In the genomic region with DNA sequence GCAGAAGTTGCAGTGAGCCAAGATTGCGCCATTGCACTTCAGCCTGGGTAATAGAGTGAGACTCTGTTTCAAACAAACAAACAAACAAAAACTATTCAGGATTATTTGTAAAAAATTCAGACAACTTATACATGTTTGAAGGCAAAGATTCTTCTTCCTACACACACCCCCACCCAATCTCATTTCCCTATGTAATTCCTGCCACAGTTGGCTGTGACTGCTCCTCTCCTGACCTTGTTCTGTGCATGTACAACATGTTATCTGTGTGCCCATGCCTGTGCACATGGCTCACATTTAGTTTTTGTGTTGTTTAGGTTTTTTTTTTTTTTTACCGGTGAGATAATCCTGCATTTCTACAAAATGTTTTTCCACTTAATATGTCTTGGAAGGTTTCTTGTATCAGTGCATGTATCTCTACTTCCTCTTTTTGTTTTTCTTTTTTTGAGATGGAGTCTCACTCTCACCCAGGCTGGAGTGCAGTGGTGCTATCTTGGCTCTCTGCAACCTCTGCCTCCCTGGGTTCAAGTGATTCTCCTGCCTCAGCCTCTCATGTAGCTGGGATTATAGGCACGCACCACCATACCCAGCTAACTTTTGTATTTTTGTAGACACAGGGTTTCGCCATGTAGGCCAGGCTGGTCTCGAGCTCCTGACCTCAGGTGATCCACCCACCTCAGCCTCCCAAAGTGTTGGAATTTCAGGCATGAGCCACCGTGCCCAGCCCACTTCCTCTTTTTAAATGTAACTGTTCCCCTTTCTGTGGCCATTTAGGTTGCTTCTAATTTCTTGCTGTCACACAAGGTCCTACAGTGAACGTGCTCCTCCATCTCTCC, we compare ENCODE assay signal across 14 cellular contexts. TPM values are rescaled to one million over a fixed set of nuclear protein-coding genes. Genes with fewer than 3 reads are reported as not detected.
DNase-seq lines count a peak whose midpoint lies in the region; ATAC-seq, FAIRE-seq and TF ChIP-seq lines count a peak whose summit lies in the region.
"Had no signal": no experiment of that assay in that cellular context is flagged by ENCODE, and none has a peak within 500 bp of the region (broad histone marks: within the 10 kb centered on the region; RNA-seq: fewer than 3 reads in every experiment).

No MANE protein-coding gene starts in this region.

- ATAC-seq in A549 (no peak), HCT116 (peak; percentile 21), gastrocnemius medialis (no peak)
- no peak for ATAC-seq in stimulated activated effector memory CD8-positive, alpha-beta T cell treated with anti-CD3 and anti-CD28 coated beads, Interleukin-12 subunit alpha, Interleukin-12 subunit beta, amount 100 ng/mL, for 72 hours

- H3K27me3 ChIP-seq in HCT116 (ENCODE audit: insufficient read depth, low read length) (no peaks in the 10 kb centered on the region), endodermal cell (ENCODE audit: control insufficient read depth, insufficient read depth, low read length, poor library complexity, severe bottlenecking) (no peaks in the 10 kb centered on the region), gastrocnemius medialis (no peaks in the 10 kb centered on the region)
- H3K27me3 ChIP-seq: esophagus squamous epithelium, SJCRH30 had no signal

- H3K9me2 ChIP-seq in HCT116 (ENCODE audit: insufficient read depth), result no peaks in the 10 kb centered on the region

- no peaks in the 10 kb centered on the region for H4K20me1 ChIP-seq in HCT116 (ENCODE audit: insufficient read depth)

- no peak overlapping the region for H3K4me3 ChIP-seq in A549
- no peak overlapping the region for H3K4me3 ChIP-seq in HCT116 (replicated peaks in 1 of 2; ENCODE audit: low read depth in 1 of 2, low read length in 2 of 2)
- no peak overlapping the region for H3K4me3 ChIP-seq in endodermal cell (ENCODE audit: low read length)
- no peak overlapping the region for H3K4me3 ChIP-seq in gastrocnemius medialis
- H3K4me3 ChIP-seq: esophagus squamous epithelium, SJCRH30 had no signal

- intact Hi-C loops in HCT116 (cut with micrococcal nuclease) (no loop called here), gastrocnemius medialis (cut with DNase I; ENCODE audit: low total_unique reads) (no loop called here)

- no peak for FAIRE-seq in A549 (lab: Jason Lieb, UNC)

- no peaks in the 10 kb centered on the region for H3K27me3 Mint-ChIP-seq in endodermal cell (ENCODE audit: insufficient read depth)
- H3K27me3 Mint-ChIP-seq: central memory CD8-positive, alpha-beta T cell had no signal

- TF ChIP-seq RAD21 in A549 (conservative IDR thresholded peaks at IDR 0.05 in 1 of 2, IDR thresholded peaks at IDR 0.05 in 1 of 2), result no peak
- TF ChIP-seq RAD21 in HCT116 (IDR thresholded peaks at IDR 0.05; ENCODE audit: low read depth), result no peak

- no peaks in the 10 kb centered on the region for H3K9me3 ChIP-seq in A549
- H3K9me3 ChIP-seq in HCT116 (ENCODE audit: control insufficient read depth in 1 of 2, insufficient read depth in 1 of 2, low read depth in 1 of 2, low read length in 2 of 2), result no peaks in the 10 kb centered on the region
- no peaks in the 10 kb centered on the region for H3K9me3 ChIP-seq in endodermal cell (ENCODE audit: control insufficient read depth, low read length)
- no peaks in the 10 kb centered on the region for H3K9me3 ChIP-seq in gastrocnemius medialis
- H3K9me3 ChIP-seq: esophagus squamous epithelium, SJCRH30 had no signal

- POLR2A ChIA-PET in A549 (lab: Yijun Ruan, JAX), result no interaction called here
- POLR2A ChIA-PET in HCT116 (lab: Charles Lee), result no interaction called here

- H3K4me3 Mint-ChIP-seq in endodermal cell, result no peak overlapping the region
- no peak overlapping the region for H3K4me3 Mint-ChIP-seq in stimulated activated effector memory CD8-positive, alpha-beta T cell treated with anti-CD3 and anti-CD28 coated beads, Interleukin-12 subunit alpha, Interleukin-12 subunit beta, amount 100 ng/mL, for 72 hours
- H3K4me3 Mint-ChIP-seq: activated naive CD4-positive, alpha-beta T cell treated with anti-CD3 and anti-CD28 coated beads for 36 hours; central memory CD8-positive, alpha-beta T cell had no signal

- H3K36me3 ChIP-seq in HCT116 (ENCODE audit: control insufficient read depth in 1 of 2, insufficient read depth in 2 of 2, low read length in 2 of 2), result no peaks in the 10 kb centered on the region
- no peaks in the 10 kb centered on the region for H3K36me3 ChIP-seq in endodermal cell (ENCODE audit: control insufficient read depth, insufficient read depth, low read length)
- no peaks in the 10 kb centered on the region for H3K36me3 ChIP-seq in gastrocnemius medialis
- H3K36me3 ChIP-seq: esophagus squamous epithelium, SJCRH30 had no signal

- peaks cover 21% of the 10 kb centered on the region for H3K4me1 Mint-ChIP-seq in endodermal cell
- H3K4me1 Mint-ChIP-seq in stimulated activated effector memory CD8-positive, alpha-beta T cell treated with anti-CD3 and anti-CD28 coated beads, Interleukin-12 subunit alpha, Interleukin-12 subunit beta, amount 100 ng/mL, for 72 hours, result peaks cover 4% of the 10 kb centered on the region
- H3K4me1 Mint-ChIP-seq: central memory CD8-positive, alpha-beta T cell had no signal

- RAD21 ChIA-PET in HCT116 (lab: Charles Lee; ENCODE audit: low non-redundant PET in 1 of 2, low total read pairs in 2 of 2, uncharacterized antibody in 2 of 2, unreplicated experiment in 2 of 2), result no interaction called here

- CTCF ChIA-PET in A549 (lab: Yijun Ruan, JAX), result interaction anchor here (0.6 to 1.6 kb wide), 4 partner anchors 42 to 248 kb away, joined by 3 to 5 read pairs (median 4); no protein-coding TSS in a partner anchor
- CTCF ChIA-PET in HCT116 (lab: Charles Lee), result interaction anchor here (1.2 kb wide), 1 partner anchor 9 kb away, joined by 3 read pairs; the partner anchor contains the start of gene CFAP251

- no peak for TF ChIP-seq EP300 in A549 (IDR thresholded peaks at IDR 0.05)

- WGBS in A549 (ENCODE audit: missing lambda C conversion rate), result 76% methylated on average over 7 of the region's 7 CpGs
- 76 to 81% methylated on average over 6 of the region's 7 CpGs for WGBS in endodermal cell (ENCODE audit: insufficient coverage in 1 of 2, insufficient read length in 1 of 2), 2 experiments

- no peak overlapping the region for H3K27ac Mint-ChIP-seq in endodermal cell
- no peak overlapping the region for H3K27ac Mint-ChIP-seq in stimulated activated effector memory CD8-positive, alpha-beta T cell treated with anti-CD3 and anti-CD28 coated beads, Interleukin-12 subunit alpha, Interleukin-12 subunit beta, amount 100 ng/mL, for 72 hours
- H3K27ac Mint-ChIP-seq: activated naive CD4-positive, alpha-beta T cell treated with anti-CD3 and anti-CD28 coated beads for 36 hours had no signal

- H3K4me1 ChIP-seq in A549 (peaks cover 29% of the 10 kb centered on the region), HCT116 (ENCODE audit: control insufficient read depth in 1 of 2, insufficient read depth in 2 of 2, low read length in 2 of 2) (peaks cover 20 to 49% of the 10 kb centered on the region in 2 experiments), endodermal cell (ENCODE audit: control insufficient read depth, insufficient read depth, low read length) (no peaks in the 10 kb centered on the region), gastrocnemius medialis (peaks cover 9 to 14% of the 10 kb centered on the region in 2 donors)

- H3K79me2 ChIP-seq in HCT116 (ENCODE audit: insufficient read depth, low read length), result no peaks in the 10 kb centered on the region

- H3K27ac ChIP-seq in A549, result peak overlapping the region in 1 of 2 experiments; percentile 54; a peak in 2 of 6 replicates
- no peak overlapping the region for H3K27ac ChIP-seq in HCT116 (ENCODE audit: low read depth, low read length)
- no peak overlapping the region for H3K27ac ChIP-seq in endodermal cell (ENCODE audit: low read depth, low read length)
- H3K27ac ChIP-seq in gastrocnemius medialis, result no peak overlapping the region
- H3K27ac ChIP-seq: esophagus squamous epithelium, SJCRH30 had no signal

- H3K36me3 Mint-ChIP-seq in endodermal cell (ENCODE audit: low read depth), result no peaks in the 10 kb centered on the region
- no peaks in the 10 kb centered on the region for H3K36me3 Mint-ChIP-seq in stimulated activated effector memory CD8-positive, alpha-beta T cell treated with anti-CD3 and anti-CD28 coated beads, Interleukin-12 subunit alpha, Interleukin-12 subunit beta, amount 100 ng/mL, for 72 hours

- in situ Hi-C loops in gastrocnemius medialis (cut with MboI; ENCODE audit: low sequenced_read_pairs in 4 of 4), result no loop called here

- H2AFZ ChIP-seq in HCT116 (ENCODE audit: low read depth, low read length, poor library complexity, severe bottlenecking), result no peak overlapping the region

- TF ChIP-seq CTCF in A549 (IDR thresholded peaks at IDR 0.05) (no peak), HCT116 (IDR thresholded peaks at IDR 0.05 in 2 of 3, conservative IDR thresholded peaks at IDR 0.05 in 1 of 3; ENCODE audit: borderline replicate concordance in 1 of 3, insufficient read depth in 1 of 3, low read depth in 2 of 3, low read length in 2 of 3) (no peak), endodermal cell (conservative IDR thresholded peaks at IDR 0.05) (no peak), gastrocnemius medialis (IDR thresholded peaks at IDR 0.05 in 4 of 5, conservative IDR thresholded peaks at IDR 0.05 in 1 of 5) (no peak)

- no peak for DNase-seq in A549 (ENCODE audit: low read depth in 1 of 2, low spot score in 1 of 2)
- no peak for DNase-seq in HCT116 (ENCODE audit: low read depth, low spot score)
- peak; percentile 88 for DNase-seq in OCI-M1 (lab: John Stamatoyannopoulos, UW)
- DNase-seq in endodermal cell, result peak; percentile 77
- no peak for DNase-seq in occipital lobe (lab: John Stamatoyannopoulos, UW)
- DNase-seq in stimulated activated effector memory CD8-positive, alpha-beta T cell treated with anti-CD3 and anti-CD28 coated beads, Interleukin-12 subunit alpha, Interleukin-12 subunit beta, amount 100 ng/mL, for 72 hours (ENCODE audit: low spot score in 2 of 2), result no peak
- no peak for DNase-seq in gastrocnemius medialis
- no peak for DNase-seq in SK-N-DZ (ENCODE audit: low spot score)
- DNase-seq: activated CD4-positive, alpha-beta T cell treated with anti-CD3 and anti-CD28 coated beads, Interleukin-2, amount 50 U/mL, for 4 hours; activated naive CD4-positive, alpha-beta T cell treated with anti-CD3 and anti-CD28 coated beads for 36 hours; esophagus squamous epithelium; SJCRH30; trophoblast cell had no signal

- H3K4me2 ChIP-seq in A549 (peak overlapping the region; percentile 13; the same call in 1 of the 3 replicates), HCT116 (ENCODE audit: low read length) (peak overlapping the region; percentile 51)

- no peak for TF ChIP-seq POLR2A in A549 (IDR thresholded peaks at IDR 0.05; ENCODE audit: low read length)
- no peak for TF ChIP-seq POLR2A in HCT116 (IDR thresholded peaks at IDR 0.05; ENCODE audit: borderline replicate concordance, extremely low read depth, insufficient read depth, insufficient read length)
- TF ChIP-seq POLR2A in gastrocnemius medialis (IDR thresholded peaks at IDR 0.05), result no peak

- H3K9ac ChIP-seq in HCT116 (ENCODE audit: low read length) (no peak overlapping the region), endodermal cell (ENCODE audit: extremely low read depth, low read length, poor library complexity, severe bottlenecking) (no peak overlapping the region)

- H3K9me3 Mint-ChIP-seq in endodermal cell, result no peaks in the 10 kb centered on the region
- no peaks in the 10 kb centered on the region for H3K9me3 Mint-ChIP-seq in stimulated activated effector memory CD8-positive, alpha-beta T cell treated with anti-CD3 and anti-CD28 coated beads, Interleukin-12 subunit alpha, Interleukin-12 subunit beta, amount 100 ng/mL, for 72 hours
- H3K9me3 Mint-ChIP-seq: activated naive CD4-positive, alpha-beta T cell treated with anti-CD3 and anti-CD28 coated beads for 36 hours; central memory CD8-positive, alpha-beta T cell had no signal

- no TSS peak for BruUV-seq in HCT116 (replicated peaks; lab: Mats Ljungman, UMichigan)

RNA-seq across cellular contexts. Expression of gene CFAP251, which starts 8.7 kb away (rescaled TPM):
- polyA plus RNA-seq in A549 (2011; rRNA removed) (1.4 and 1.7 TPM in 2 replicates), A549 (2017; fragmentation: RNase III; extraction: RNeasy Plus Mini Kit Qiagen cat#74134 plus additional on column Dnase treatment) (0.66 to 1.2 TPM (median 0.94 TPM) in 3 replicates)
- 0.81 and 1.0 TPM in 2 replicates for polyA plus RNA-seq in A549 (2012; cell fraction: cytosol; rRNA removed)
- 1.3 and 2.1 TPM in 2 replicates for polyA plus RNA-seq in A549 (2012; cell fraction: nucleus; rRNA removed)
- polyA minus RNA-seq in A549 (2011; rRNA and poly(A)+ RNA removed), result 3.4 and 5.7 TPM in 2 replicates
- total RNA-seq in HCT116 (2021; ENCODE audit: unreplicated experiment) (2.6 TPM), endodermal cell (10 to 100 TPM in 1 of 2 donors, 1 to 10 TPM in 1; 3.4 to 11.2 TPM), occipital lobe (9.5 TPM), gastrocnemius medialis (1 to 10 TPM in 1 of 4 donors, under 1 TPM in 3; 0.49 to 4.9 (median 0.61) TPM)
- 1.8 and 2.5 TPM in 2 replicates for polyA plus RNA-seq in HCT116 (2012)
- polyA plus RNA-seq in endodermal cell (2013, experiment 1 of 2), result 2.8 TPM
- polyA plus RNA-seq in endodermal cell (2013, experiment 2 of 2), result 2.8 TPM
- polyA plus RNA-seq in SK-N-DZ (2014; cell fraction: cytosol; rRNA removed), result 0.24 TPM in 1 of 2 replicates, not detected in the other
- polyA plus RNA-seq in SK-N-DZ (2014; cell fraction: nucleus; rRNA removed), result 0.28 and 0.81 TPM in 2 replicates

RNA-seq across cellular contexts. Expression of gene PSMD9, which starts 38.5 kb away (rescaled TPM):
- polyA plus RNA-seq in A549 (2011; rRNA removed) (81.4 and 89.3 TPM in 2 replicates), A549 (2017; fragmentation: RNase III; extraction: RNeasy Plus Mini Kit Qiagen cat#74134 plus additional on column Dnase treatment) (147 to 164 TPM (median 154 TPM) in 3 replicates)
- 215 and 228 TPM in 2 replicates for polyA plus RNA-seq in A549 (2012; cell fraction: cytosol; rRNA removed)
- 141 and 143 TPM in 2 replicates for polyA plus RNA-seq in A549 (2012; cell fraction: nucleus; rRNA removed)
- polyA minus RNA-seq in A549 (2011; rRNA and poly(A)+ RNA removed), result 32.1 and 48.0 TPM in 2 replicates
- total RNA-seq in HCT116 (2021; ENCODE audit: unreplicated experiment) (55.5 TPM), endodermal cell (10 to 100 TPM; 41.4 to 50.9 TPM), occipital lobe (19.8 TPM), gastrocnemius medialis (10 to 100 TPM; 16.5 to 84.9 (median 47.0) TPM)
- polyA plus RNA-seq in HCT116 (2012), result 82.5 and 103 TPM in 2 replicates
- polyA plus RNA-seq in endodermal cell (2013, experiment 1 of 2), result 52.0 TPM
- 53.1 TPM for polyA plus RNA-seq in endodermal cell (2013, experiment 2 of 2)
- 84.3 and 105 TPM in 2 replicates for polyA plus RNA-seq in SK-N-DZ (2014; cell fraction: cytosol; rRNA removed)
- 73.4 and 78.1 TPM in 2 replicates for polyA plus RNA-seq in SK-N-DZ (2014; cell fraction: nucleus; rRNA removed)

Comparison
In these comparisons a context has a peak if more than half of its experiments do, and no peak if none do; other contexts are left out.
1. DNase-seq: peak in OCI-M1 (single experiment) and endodermal cell (single experiment); none in A549 (0 of 2), HCT116 (single experiment), occipital lobe (single experiment), stimulated activated effector memory CD8-positive, alpha-beta T cell treated with anti-CD3 and anti-CD28 coated beads, Interleukin-12 subunit alpha, Interleukin-12 subunit beta, amount 100 ng/mL, for 72 hours (0 of 2), gastrocnemius medialis (0 of 2) and SK-N-DZ (single experiment).